In genomic region chr7:7200255-7200654, GRCh38 we compare ENCODE assay signal across 7 cellular contexts. TPM values are rescaled to one million over a fixed set of nuclear protein-coding genes. Genes with fewer than 3 reads are reported as not detected.
DNase-seq lines count a peak whose midpoint lies in the region; ATAC-seq and TF ChIP-seq lines count a peak whose summit lies in the region.
"Not testable (repeated sequence)": the region's sequence is repeated elsewhere in the genome, so short reads cannot be mapped to it uniquely, and the experiment has no call there.

No MANE protein-coding gene starts in this region.

- not testable (repeated sequence) for H3K79me1 ChIP-seq in H9 (ENCODE audit: insufficient read depth, low read depth, low read length, poor library complexity, severe bottlenecking)

- not testable (repeated sequence) for H3K27me3 ChIP-seq in CD4-positive, alpha-beta T cell (ENCODE audit: control insufficient read depth, insufficient read depth, low read length); H9 (ENCODE audit: insufficient read depth, low read length)

- peak overlapping the region; percentile 42 for H3K4me3 Mint-ChIP-seq in CD4-positive, alpha-beta T cell
- H3K4me3 Mint-ChIP-seq in H9; activated CD8-positive, alpha-beta T cell treated with anti-CD3 and anti-CD28 coated beads for 36 hours: not testable (repeated sequence)
- H3K4me3 Mint-ChIP-seq in T-helper 17 cell (peak overlapping the region; percentile 10), naive B cell (peak overlapping the region in 1 of 8 donors; percentile 34)
- peak overlapping the region; percentile 19 for H3K4me3 Mint-ChIP-seq in activated naive CD4-positive, alpha-beta T cell treated with anti-CD3 and anti-CD28 coated beads for 36 hours
- H3K4me3 Mint-ChIP-seq in stimulated activated effector memory CD8-positive, alpha-beta T cell treated with anti-CD3 and anti-CD28 coated beads, Interleukin-12 subunit alpha, Interleukin-12 subunit beta, amount 100 ng/mL, for 72 hours, result peak overlapping the region; percentile 0

- not testable (repeated sequence) for H4K20me1 ChIP-seq in H9 (ENCODE audit: control insufficient read depth, insufficient read depth, insufficient read length)

- H2BK20ac ChIP-seq in H9 (ENCODE audit: low read depth, low read length, poor library complexity, severe bottlenecking), result not testable (repeated sequence)

- H3K27ac Mint-ChIP-seq in CD4-positive, alpha-beta T cell, result peak overlapping the region; percentile 80
- H3K27ac Mint-ChIP-seq in H9, result peak overlapping the region in 2 of 3 experiments; percentile 38 to 41; a peak in 3 of 7 replicates
- peak overlapping the region; percentile 97 for H3K27ac Mint-ChIP-seq in T-helper 17 cell
- H3K27ac Mint-ChIP-seq in activated CD8-positive, alpha-beta T cell treated with anti-CD3 and anti-CD28 coated beads for 36 hours; activated naive CD4-positive, alpha-beta T cell treated with anti-CD3 and anti-CD28 coated beads for 36 hours: not testable (repeated sequence)
- H3K27ac Mint-ChIP-seq in naive B cell, result peak overlapping the region in 4 of 6 donors; percentile 0 to 74 (median 26)
- H3K27ac Mint-ChIP-seq in stimulated activated effector memory CD8-positive, alpha-beta T cell treated with anti-CD3 and anti-CD28 coated beads, Interleukin-12 subunit alpha, Interleukin-12 subunit beta, amount 100 ng/mL, for 72 hours, result peak overlapping the region; percentile 86

- not testable (repeated sequence) for H3K27me3 Mint-ChIP-seq in CD4-positive, alpha-beta T cell; H9 (ENCODE audit: low read depth); T-helper 17 cell; activated CD8-positive, alpha-beta T cell treated with anti-CD3 and anti-CD28 coated beads for 36 hours; activated naive CD4-positive, alpha-beta T cell treated with anti-CD3 and anti-CD28 coated beads for 36 hours (ENCODE audit: low read depth); naive B cell

- not testable (repeated sequence) for TF ChIP-seq CTCF in CD4-positive, alpha-beta T cell (IDR thresholded peaks at IDR 0.05); H9 (conservative IDR thresholded peaks at IDR 0.05); activated CD8-positive, alpha-beta T cell treated with anti-CD3 and anti-CD28 coated beads for 36 hours (IDR thresholded peaks at IDR 0.05)

- not testable (repeated sequence) for H4K91ac ChIP-seq in H9 (ENCODE audit: insufficient read length, low read depth, low read length)

- not testable (repeated sequence) for H3K9ac ChIP-seq in H9 (ENCODE audit: extremely low read depth, insufficient read length, low read length)

- H3K79me2 ChIP-seq in H9 (ENCODE audit: insufficient read depth, low read length), result peaks cover 19% of the 10 kb centered on the region; the same call in 1 of the 2 replicates

- not testable (repeated sequence) for H3K27ac ChIP-seq in CD4-positive, alpha-beta T cell (ENCODE audit: low read depth, low read length); H9 (ENCODE audit: insufficient read length, low read depth, low read length)

- not testable (repeated sequence) for H2AFZ ChIP-seq in H9 (ENCODE audit: low read length)

- H3K23me2 ChIP-seq in H9 (ENCODE audit: insufficient read length, low read depth, low read length, poor library complexity, severe bottlenecking), result not testable (repeated sequence)

- H3K23ac ChIP-seq in H9 (ENCODE audit: insufficient read length, low read depth, low read length), result not testable (repeated sequence)

- not testable (repeated sequence) for H2BK120ac ChIP-seq in H9 (ENCODE audit: low read depth, low read length, poor library complexity, severe bottlenecking)

- DNase-seq in CD4-positive, alpha-beta T cell; H9; T-helper 17 cell; activated CD8-positive, alpha-beta T cell treated with anti-CD3 and anti-CD28 coated beads for 36 hours; activated naive CD4-positive, alpha-beta T cell treated with anti-CD3 and anti-CD28 coated beads for 36 hours; naive B cell; stimulated activated effector memory CD8-positive, alpha-beta T cell treated with anti-CD3 and anti-CD28 coated beads, Interleukin-12 subunit alpha, Interleukin-12 subunit beta, amount 100 ng/mL, for 72 hours (ENCODE audit: low spot score in 2 of 2): not testable (repeated sequence)

- not testable (repeated sequence) for H4K8ac ChIP-seq in H9 (replicated peaks; ENCODE audit: insufficient read length, low read depth, low read length)

- peaks cover 24% of the 10 kb centered on the region for H3K36me3 Mint-ChIP-seq in CD4-positive, alpha-beta T cell (ENCODE audit: low read depth)
- H3K36me3 Mint-ChIP-seq in H9 (ENCODE audit: insufficient read depth in 1 of 3, low read depth in 3 of 3), result peaks cover 14 to 50% (median 39%) of the 10 kb centered on the region in 3 experiments
- H3K36me3 Mint-ChIP-seq in T-helper 17 cell (ENCODE audit: low read depth); naive B cell; stimulated activated effector memory CD8-positive, alpha-beta T cell treated with anti-CD3 and anti-CD28 coated beads, Interleukin-12 subunit alpha, Interleukin-12 subunit beta, amount 100 ng/mL, for 72 hours: not testable (repeated sequence)
- peaks cover 29% of the 10 kb centered on the region for H3K36me3 Mint-ChIP-seq in activated CD8-positive, alpha-beta T cell treated with anti-CD3 and anti-CD28 coated beads for 36 hours (ENCODE audit: low read depth)
- peaks cover 20% of the 10 kb centered on the region for H3K36me3 Mint-ChIP-seq in activated naive CD4-positive, alpha-beta T cell treated with anti-CD3 and anti-CD28 coated beads for 36 hours (ENCODE audit: low read depth)

- not testable (repeated sequence) for H3K4me2 ChIP-seq in H9 (ENCODE audit: insufficient read depth, insufficient read length, low read length)

- CTCF ChIA-PET in CD4-positive, alpha-beta T cell (lab: Charles Lee); activated CD8-positive, alpha-beta T cell treated with anti-CD3 and anti-CD28 coated beads for 36 hours (lab: Charles Lee): not testable (repeated sequence)
- CTCF ChIA-PET in activated naive CD4-positive, alpha-beta T cell treated with anti-CD3 and anti-CD28 coated beads for 36 hours (lab: Charles Lee), result interaction anchor here (1.1 to 1.3 kb wide), 2 partner anchors 18 to 39 kb away, joined by 3 read pairs; no protein-coding TSS in a partner anchor

- not testable (repeated sequence) for H2BK15ac ChIP-seq in H9 (ENCODE audit: low read depth, low read length)

- not testable (repeated sequence) for H2AK5ac ChIP-seq in H9 (ENCODE audit: insufficient read length, low read length)

- not testable (repeated sequence) for H3T11ph ChIP-seq in H9 (ENCODE audit: low read length)

- H3K4me1 Mint-ChIP-seq in CD4-positive, alpha-beta T cell (ENCODE audit: low read depth), result peaks cover 95% of the 10 kb centered on the region
- H3K4me1 Mint-ChIP-seq in H9 (peaks cover 69 to 76% of the 10 kb centered on the region in 2 experiments), T-helper 17 cell (peaks cover 67% of the 10 kb centered on the region), naive B cell (peaks cover 66 to 88% (median 83%) of the 10 kb centered on the region in 3 donors)
- peaks cover 80% of the 10 kb centered on the region for H3K4me1 Mint-ChIP-seq in activated CD8-positive, alpha-beta T cell treated with anti-CD3 and anti-CD28 coated beads for 36 hours (ENCODE audit: low read depth)
- peaks cover 73% of the 10 kb centered on the region for H3K4me1 Mint-ChIP-seq in activated naive CD4-positive, alpha-beta T cell treated with anti-CD3 and anti-CD28 coated beads for 36 hours (ENCODE audit: low read depth)
- H3K4me1 Mint-ChIP-seq in stimulated activated effector memory CD8-positive, alpha-beta T cell treated with anti-CD3 and anti-CD28 coated beads, Interleukin-12 subunit alpha, Interleukin-12 subunit beta, amount 100 ng/mL, for 72 hours, result peaks cover 79% of the 10 kb centered on the region

- H3K4ac ChIP-seq in H9 (ENCODE audit: low read depth, low read length), result not testable (repeated sequence)

- H3K14ac ChIP-seq in H9 (ENCODE audit: insufficient read depth, low read length), result not testable (repeated sequence)

- H3K56ac ChIP-seq in H9 (ENCODE audit: insufficient read length, low read depth, low read length), result not testable (repeated sequence)

- no CpG with 5 or more reads among the region's 3 CpGs for WGBS in H9 (ENCODE audit: extremely low coverage, insufficient read length, low lambda C conversion rate)

- not testable (repeated sequence) for H3K9me3 Mint-ChIP-seq in CD4-positive, alpha-beta T cell; stimulated activated effector memory CD8-positive, alpha-beta T cell treated with anti-CD3 and anti-CD28 coated beads, Interleukin-12 subunit alpha, Interleukin-12 subunit beta, amount 100 ng/mL, for 72 hours
- peaks cover 31 to 54% of the 10 kb centered on the region in 2 experiments for H3K9me3 Mint-ChIP-seq in H9
- H3K9me3 Mint-ChIP-seq in activated CD8-positive, alpha-beta T cell treated with anti-CD3 and anti-CD28 coated beads for 36 hours, result peaks cover 11% of the 10 kb centered on the region
- H3K9me3 Mint-ChIP-seq in activated naive CD4-positive, alpha-beta T cell treated with anti-CD3 and anti-CD28 coated beads for 36 hours, result peaks cover 25% of the 10 kb centered on the region
- H3K9me3 Mint-ChIP-seq in naive B cell, result peaks cover 0 to 24% (median 6%) of the 10 kb centered on the region in 7 donors

- not testable (repeated sequence) for H3K18ac ChIP-seq in H9 (ENCODE audit: insufficient read length, low read depth, low read length)

- POLR2A ChIA-PET in CD4-positive, alpha-beta T cell (lab: Charles Lee), result interaction anchor here (0.9 to 1.2 kb wide), 3 partner anchors 19 to 33 kb away, joined by 3 to 4 read pairs (median 3); no protein-coding TSS in a partner anchor
- POLR2A ChIA-PET in activated CD8-positive, alpha-beta T cell treated with anti-CD3 and anti-CD28 coated beads for 36 hours (lab: Charles Lee), result not testable (repeated sequence)

- not testable (repeated sequence) for H2BK5ac ChIP-seq in H9 (ENCODE audit: insufficient read length, low read length)

- not testable (repeated sequence) for H2BK12ac ChIP-seq in H9 (ENCODE audit: insufficient read length, low read depth, low read length)

- H4K5ac ChIP-seq in H9 (ENCODE audit: insufficient read length, low read depth, low read length), result not testable (repeated sequence)

- H3K9me3 ChIP-seq in CD4-positive, alpha-beta T cell (ENCODE audit: control insufficient read depth, low read length); H9 (ENCODE audit: control insufficient read depth, low read depth, low read length); T-helper 17 cell (ENCODE audit: control insufficient read depth, low read length, poor library complexity, severe bottlenecking): not testable (repeated sequence)

- intact Hi-C loops in CD4-positive, alpha-beta T cell (cut with DNase I, micrococcal nuclease), result loop anchor here in 1 of 2 experiments (5.0 to 10.0 kb wide), 2 partner anchors 45 to 98 kb away; no protein-coding TSS in a partner anchor
- intact Hi-C loops in activated CD8-positive, alpha-beta T cell treated with anti-CD3 and anti-CD28 coated beads for 36 hours (cut with micrococcal nuclease); activated naive CD4-positive, alpha-beta T cell treated with anti-CD3 and anti-CD28 coated beads for 36 hours (cut with micrococcal nuclease): not testable (repeated sequence)

- not testable (repeated sequence) for H3K4me1 ChIP-seq in H9 (ENCODE audit: insufficient read depth, low read length)

- not testable (repeated sequence) for ATAC-seq in CD4-positive, alpha-beta T cell (ENCODE audit: poor library complexity); T-helper 17 cell; naive B cell (ENCODE audit: low read depth in 2 of 2)
- peak; percentile 63 for ATAC-seq in activated CD8-positive, alpha-beta T cell treated with anti-CD3 and anti-CD28 coated beads for 36 hours
- ATAC-seq in stimulated activated effector memory CD8-positive, alpha-beta T cell treated with anti-CD3 and anti-CD28 coated beads, Interleukin-12 subunit alpha, Interleukin-12 subunit beta, amount 100 ng/mL, for 72 hours, result peak; percentile 58

RNA-seq across cellular contexts. Expression of gene C1GALT1, which starts 17.9 kb away (rescaled TPM):
- 10 to 100 TPM; 49.4 to 51.9 TPM for total RNA-seq in CD4-positive, alpha-beta T cell
- total RNA-seq in H9 (2021) (81.5 and 88.2 TPM in 2 replicates), T-helper 17 cell (10 to 100 TPM; 51.4 to 54.2 TPM)
- total RNA-seq in activated CD8-positive, alpha-beta T cell treated with anti-CD3 and anti-CD28 coated beads for 36 hours, result 10 to 100 TPM; 39.0 to 39.5 TPM
- 10 to 100 TPM; 25.7 to 29.1 TPM for total RNA-seq in activated naive CD4-positive, alpha-beta T cell treated with anti-CD3 and anti-CD28 coated beads for 36 hours
- 100 to 1,000 TPM in 1 of 6 donors, 10 to 100 TPM in 5; 56.2 to 102 (median 83.6) TPM for polyA plus RNA-seq in naive B cell (ENCODE audit: low read depth in 6 of 6)
